In the genomic region with DNA sequence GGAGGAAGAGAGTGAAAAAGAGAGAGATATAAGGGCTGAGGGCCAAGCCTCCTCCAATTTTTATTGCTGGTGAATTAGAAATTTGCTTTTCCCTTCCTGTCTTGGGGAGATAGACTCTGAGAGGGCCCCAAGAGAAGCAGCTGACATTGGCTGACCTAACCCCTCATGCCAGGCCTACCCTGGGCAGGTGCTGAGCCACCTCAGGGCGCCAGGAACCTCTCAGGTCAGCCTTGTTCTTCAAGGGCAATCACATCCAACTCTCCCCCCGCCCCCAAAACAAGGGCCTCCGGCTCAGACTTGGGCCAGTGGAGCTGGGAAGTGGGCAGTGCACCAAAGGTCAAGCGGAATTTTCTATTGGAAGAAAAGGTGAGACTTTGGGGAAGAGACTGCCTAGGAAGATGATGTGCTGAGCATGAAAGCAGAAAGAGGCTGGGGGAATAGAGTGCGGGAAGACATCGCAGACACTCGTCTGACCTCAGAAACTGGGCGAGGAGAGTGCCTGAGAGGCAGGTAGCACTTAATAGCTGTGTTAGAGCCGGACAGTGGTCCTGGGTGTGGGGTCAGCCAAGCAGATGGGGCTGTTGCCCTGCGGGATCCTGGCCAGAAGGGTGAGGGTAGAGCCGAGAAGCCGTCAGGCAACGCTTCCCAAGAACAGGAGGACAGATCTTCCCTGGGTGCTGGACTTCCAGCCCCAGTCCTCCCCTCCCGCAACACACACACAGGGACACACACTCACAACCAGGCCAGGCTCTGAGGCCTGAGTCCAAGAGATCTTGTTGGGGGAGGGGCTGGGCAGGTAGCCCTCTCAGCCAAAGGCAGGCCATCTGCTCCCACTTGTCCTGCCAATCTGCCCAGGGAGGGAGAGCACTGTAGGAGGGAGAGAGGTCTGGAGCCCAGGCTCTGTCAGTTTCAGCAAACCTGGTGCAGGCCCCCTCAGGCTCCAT, we compare ENCODE assay signal across 1 cellular context.
TF ChIP-seq lines count a peak whose summit lies in the region.

No MANE protein-coding gene starts in this region.

TF ChIP-seq in HepG2, 621 proteins besides CTCF, POLR2A, EP300 and RAD21 (continues in another document):
- TF ChIP-seq HMGXB3 (CRISPR knock-in tag; IDR thresholded peaks at IDR 0.05; ENCODE audit: borderline replicate concordance) = no peak
- no peak for TF ChIP-seq RORA (CRISPR knock-in tag; IDR thresholded peaks at IDR 0.05)
- no peak for TF ChIP-seq RFXAP (CRISPR knock-in tag; IDR thresholded peaks at IDR 0.05; ENCODE audit: borderline replicate concordance)
- TF ChIP-seq ZNF746 (CRISPR knock-in tag; IDR thresholded peaks at IDR 0.05) = no peak
- TF ChIP-seq SIN3B (IDR thresholded peaks at IDR 0.05; ENCODE audit: low read length) = no peak
- TF ChIP-seq KDM4B (CRISPR knock-in tag; IDR thresholded peaks at IDR 0.05) = no peak
- TF ChIP-seq ZNF7 (CRISPR knock-in tag; IDR thresholded peaks at IDR 0.05) = no peak
- no peak for TF ChIP-seq NCOA5 (CRISPR knock-in tag; IDR thresholded peaks at IDR 0.05)
- TF ChIP-seq ZNF747 (CRISPR knock-in tag; IDR thresholded peaks at IDR 0.05; ENCODE audit: borderline replicate concordance) = no peak
- TF ChIP-seq ZNF101 (CRISPR knock-in tag; IDR thresholded peaks at IDR 0.05; ENCODE audit: borderline replicate concordance, low read depth) = no peak
- no peak for TF ChIP-seq MAFK (conservative IDR thresholded peaks at IDR 0.05 in 1 of 2, IDR thresholded peaks at IDR 0.05 in 1 of 2; ENCODE audit: low read length in 2 of 2)
- TF ChIP-seq ZBTB40 (IDR thresholded peaks at IDR 0.05) = no peak
- 0 out of 2 replicates have a peak, but pooled peaks have one; percentile 20 for TF ChIP-seq ZBTB40 (CRISPR knock-in tag; IDR thresholded peaks at IDR 0.05)
- peak; percentile 46 for TF ChIP-seq RBM22 (optimal IDR thresholded peaks at IDR 0.05; ENCODE audit: low read length)
- TF ChIP-seq, protein P1, sequence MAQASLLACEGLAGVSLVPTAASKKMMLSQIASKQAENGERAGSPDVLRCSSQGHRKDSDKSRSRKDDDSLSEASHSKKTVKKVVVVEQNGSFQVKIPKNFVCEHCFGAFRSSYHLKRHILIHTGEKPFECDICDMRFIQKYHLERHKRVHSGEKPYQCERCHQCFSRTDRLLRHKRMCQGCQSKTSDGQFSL (CRISPR knock-in tag; IDR thresholded peaks at IDR 0.05) = 0 out of 2 replicates have a peak, but pooled peaks have one; percentile 29
- TF ChIP-seq, protein P2, sequence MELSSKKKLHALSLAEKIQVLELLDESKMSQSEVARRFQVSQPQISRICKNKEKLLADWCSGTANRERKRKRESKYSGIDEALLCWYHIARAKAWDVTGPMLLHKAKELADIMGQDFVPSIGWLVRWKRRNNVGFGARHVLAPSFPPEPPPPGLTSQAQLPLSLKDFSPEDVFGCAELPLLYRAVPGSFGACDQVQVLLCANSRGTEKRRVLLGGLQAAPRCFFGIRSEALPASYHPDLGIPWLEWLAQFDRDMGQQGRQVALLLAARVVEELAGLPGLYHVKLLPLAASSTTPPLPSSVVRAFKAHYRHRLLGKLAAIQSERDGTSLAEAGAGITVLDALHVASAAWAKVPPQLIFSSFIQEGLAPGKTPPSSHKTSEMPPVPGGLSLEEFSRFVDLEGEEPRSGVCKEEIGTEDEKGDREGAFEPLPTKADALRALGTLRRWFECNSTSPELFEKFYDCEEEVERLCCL (CRISPR knock-in tag; IDR thresholded peaks at IDR 0.05; ENCODE audit: borderline replicate concordance) = no peak
- TF ChIP-seq, protein P3, sequence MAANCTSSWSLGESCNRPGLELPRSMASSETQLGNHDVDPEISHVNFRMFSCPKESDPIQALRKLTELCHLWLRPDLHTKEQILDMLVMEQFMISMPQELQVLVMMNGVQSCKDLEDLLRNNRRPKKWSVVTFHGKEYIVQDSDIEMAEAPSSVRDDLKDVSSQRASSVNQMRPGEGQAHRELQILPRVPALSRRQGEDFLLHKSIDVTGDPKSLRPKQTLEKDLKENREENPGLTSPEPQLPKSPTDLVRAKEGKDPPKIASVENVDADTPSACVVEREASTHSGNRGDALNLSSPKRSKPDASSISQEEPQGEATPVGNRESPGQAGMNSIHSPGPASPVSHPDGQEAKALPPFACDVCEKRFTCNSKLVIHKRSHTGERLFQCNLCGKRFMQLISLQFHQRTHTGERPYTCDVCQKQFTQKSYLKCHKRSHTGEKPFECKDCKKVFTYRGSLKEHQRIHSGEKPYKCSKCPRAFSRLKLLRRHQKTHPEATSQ (CRISPR knock-in tag; IDR thresholded peaks at IDR 0.05; ENCODE audit: borderline replicate concordance) = no peak
- no peak for TF ChIP-seq ZEB1 (IDR thresholded peaks at IDR 0.05; ENCODE audit: insufficient replicate concordance, low read depth)
- TF ChIP-seq HOXD1 (CRISPR knock-in tag; IDR thresholded peaks at IDR 0.05) = 0 out of 2 replicates have a peak, but pooled peaks have one; percentile 16
- peak; percentile 62 for TF ChIP-seq HNF4A (CRISPR knock-in tag; IDR thresholded peaks at IDR 0.05)
- TF ChIP-seq KLF15 (CRISPR knock-in tag; IDR thresholded peaks at IDR 0.05; ENCODE audit: borderline replicate concordance) = no peak
- peak; percentile 35; the same call in 1 of the 2 replicates for TF ChIP-seq ZMYM4 (CRISPR knock-in tag; IDR thresholded peaks at IDR 0.05)
- TF ChIP-seq, protein P4, sequence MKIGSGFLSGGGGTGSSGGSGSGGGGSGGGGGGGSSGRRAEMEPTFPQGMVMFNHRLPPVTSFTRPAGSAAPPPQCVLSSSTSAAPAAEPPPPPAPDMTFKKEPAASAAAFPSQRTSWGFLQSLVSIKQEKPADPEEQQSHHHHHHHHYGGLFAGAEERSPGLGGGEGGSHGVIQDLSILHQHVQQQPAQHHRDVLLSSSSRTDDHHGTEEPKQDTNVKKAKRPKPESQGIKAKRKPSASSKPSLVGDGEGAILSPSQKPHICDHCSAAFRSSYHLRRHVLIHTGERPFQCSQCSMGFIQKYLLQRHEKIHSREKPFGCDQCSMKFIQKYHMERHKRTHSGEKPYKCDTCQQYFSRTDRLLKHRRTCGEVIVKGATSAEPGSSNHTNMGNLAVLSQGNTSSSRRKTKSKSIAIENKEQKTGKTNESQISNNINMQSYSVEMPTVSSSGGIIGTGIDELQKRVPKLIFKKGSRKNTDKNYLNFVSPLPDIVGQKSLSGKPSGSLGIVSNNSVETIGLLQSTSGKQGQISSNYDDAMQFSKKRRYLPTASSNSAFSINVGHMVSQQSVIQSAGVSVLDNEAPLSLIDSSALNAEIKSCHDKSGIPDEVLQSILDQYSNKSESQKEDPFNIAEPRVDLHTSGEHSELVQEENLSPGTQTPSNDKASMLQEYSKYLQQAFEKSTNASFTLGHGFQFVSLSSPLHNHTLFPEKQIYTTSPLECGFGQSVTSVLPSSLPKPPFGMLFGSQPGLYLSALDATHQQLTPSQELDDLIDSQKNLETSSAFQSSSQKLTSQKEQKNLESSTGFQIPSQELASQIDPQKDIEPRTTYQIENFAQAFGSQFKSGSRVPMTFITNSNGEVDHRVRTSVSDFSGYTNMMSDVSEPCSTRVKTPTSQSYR (CRISPR knock-in tag; IDR thresholded peaks at IDR 0.05; ENCODE audit: borderline replicate concordance) = peak; percentile 87
- TF ChIP-seq, protein P5, sequence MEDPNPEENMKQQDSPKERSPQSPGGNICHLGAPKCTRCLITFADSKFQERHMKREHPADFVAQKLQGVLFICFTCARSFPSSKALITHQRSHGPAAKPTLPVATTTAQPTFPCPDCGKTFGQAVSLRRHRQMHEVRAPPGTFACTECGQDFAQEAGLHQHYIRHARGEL (CRISPR knock-in tag; IDR thresholded peaks at IDR 0.05) = no peak
- TF ChIP-seq ZNF574 (CRISPR knock-in tag; IDR thresholded peaks at IDR 0.05) = 0 out of 2 replicates have a peak, but pooled peaks have one; percentile 14
- TF ChIP-seq ZFY (CRISPR knock-in tag; IDR thresholded peaks at IDR 0.05) = peak; percentile 47; the same call in 1 of the 2 replicates
